18 cellular contexts compared by ENCODE assay signal in genomic region chr3:194379231-194379630, GRCh38. TPM values are rescaled to one million over a fixed set of nuclear protein-coding genes. Genes with fewer than 3 reads are reported as not detected.
DNase-seq lines count a peak whose midpoint lies in the region; ATAC-seq and TF ChIP-seq lines count a peak whose summit lies in the region.
"Had no signal": no experiment of that assay in that cellular context is flagged by ENCODE, and none has a peak within 500 bp of the region (broad histone marks: within the 10 kb centered on the region; RNA-seq: fewer than 3 reads in every experiment).

No MANE protein-coding gene starts in this region.

- no peaks in the 10 kb centered on the region for H3K9me3 Mint-ChIP-seq in naive thymus-derived CD4-positive, alpha-beta T cell
- H3K9me3 Mint-ChIP-seq: CD8-positive, alpha-beta memory T cell; HFFc6 had no signal

- H3K27me3 ChIP-seq in Peyer's patch = no peaks in the 10 kb centered on the region
- H3K27me3 ChIP-seq in spleen (replicated peaks in 1 of 7) = peaks cover 0 to 66% (median 0%) of the 10 kb centered on the region in 7 donors
- H3K27me3 ChIP-seq in naive thymus-derived CD4-positive, alpha-beta T cell (ENCODE audit: control insufficient read depth in 2 of 2, insufficient read depth in 2 of 2, low read length in 2 of 2) = no peaks in the 10 kb centered on the region
- H3K27me3 ChIP-seq: BLaER1 had no signal

- no peak for ATAC-seq in naive thymus-derived CD4-positive, alpha-beta T cell

- H3K27ac Mint-ChIP-seq in naive thymus-derived CD4-positive, alpha-beta T cell = peak overlapping the region in 1 of 9 donors; percentile 80
- H3K27ac Mint-ChIP-seq: CD8-positive, alpha-beta memory T cell; HFFc6 had no signal

- H3K27me3 Mint-ChIP-seq in naive thymus-derived CD4-positive, alpha-beta T cell = peaks cover 0 to 17% (median 4%) of the 10 kb centered on the region in 5 donors

- TF ChIP-seq CTCF in Peyer's patch (IDR thresholded peaks at IDR 0.05) (no peak), spleen (IDR thresholded peaks at IDR 0.05 in 8 of 11, conservative IDR thresholded peaks at IDR 0.05 in 3 of 11) (no peak)

- DNase-seq in NCI-H2107 treated with DMSO at 0.1 percent for 48 hours (lab: John Stamatoyannopoulos, UW; ENCODE audit: unreplicated experiment) = peak; percentile 61
- DNase-seq in NCI-H2107 (lab: John Stamatoyannopoulos, UW) = no peak
- DNase-seq in Peyer's patch = peak in 2 of 3 donors; percentile 3 to 7
- DNase-seq in mesenteric fat pad (ENCODE audit: low spot score) = peak; percentile 20
- DNase-seq in spleen = peak; percentile 33
- DNase-seq in EL = no peak
- DNase-seq in naive thymus-derived CD4-positive, alpha-beta T cell = no peak
- no peak for DNase-seq in NCI-H187 (lab: John Stamatoyannopoulos, UW)
- DNase-seq: 8988T; AML-193; Caco-2; CD8-positive, alpha-beta memory T cell; DND-41; GF-D8; HCEC 1CT; HFFc6 had no signal

- POLR2A ChIA-PET in naive thymus-derived CD4-positive, alpha-beta T cell (lab: Charles Lee) = no interaction called here

- H3K9me3 ChIP-seq in Peyer's patch = no peaks in the 10 kb centered on the region
- no peaks in the 10 kb centered on the region for H3K9me3 ChIP-seq in spleen
- no peaks in the 10 kb centered on the region for H3K9me3 ChIP-seq in naive thymus-derived CD4-positive, alpha-beta T cell (ENCODE audit: control insufficient read depth in 2 of 3, low read length in 3 of 3)
- H3K9me3 ChIP-seq: BLaER1, Caco-2 had no signal

- H3K4me3 ChIP-seq in Peyer's patch (no peak overlapping the region), spleen (no peak overlapping the region)
- H3K4me3 ChIP-seq in naive thymus-derived CD4-positive, alpha-beta T cell (ENCODE audit: low read length) = no peak overlapping the region
- H3K4me3 ChIP-seq: BLaER1 had no signal

- no peaks in the 10 kb centered on the region for H3K36me3 Mint-ChIP-seq in naive thymus-derived CD4-positive, alpha-beta T cell
- H3K36me3 Mint-ChIP-seq: CD8-positive, alpha-beta memory T cell had no signal

- no peak overlapping the region for H3K4me3 Mint-ChIP-seq in naive thymus-derived CD4-positive, alpha-beta T cell
- H3K4me3 Mint-ChIP-seq: CD8-positive, alpha-beta memory T cell; HFFc6 had no signal

- 89 to 97% (median 91%) methylated on average over 6 of the region's 6 CpGs for WGBS in spleen, 5 donors

- no peaks in the 10 kb centered on the region for H3K4me1 ChIP-seq in Peyer's patch
- peaks cover 0 to 4% (median 0%) of the 10 kb centered on the region in 6 donors for H3K4me1 ChIP-seq in spleen
- H3K4me1 ChIP-seq in naive thymus-derived CD4-positive, alpha-beta T cell (ENCODE audit: control insufficient read depth in 2 of 2, insufficient read depth in 2 of 2, low read length in 2 of 2) = no peaks in the 10 kb centered on the region
- H3K4me1 ChIP-seq: Caco-2 had no signal

- CTCF ChIA-PET in naive thymus-derived CD4-positive, alpha-beta T cell (lab: Charles Lee) = no interaction called here

- H3K36me3 ChIP-seq in Peyer's patch (no peaks in the 10 kb centered on the region), spleen (no peaks in the 10 kb centered on the region)
- no peaks in the 10 kb centered on the region for H3K36me3 ChIP-seq in naive thymus-derived CD4-positive, alpha-beta T cell (ENCODE audit: control insufficient read depth in 2 of 3, insufficient read depth in 3 of 3, low read length in 3 of 3)
- H3K36me3 ChIP-seq: BLaER1 had no signal

- no peak for TF ChIP-seq POLR2A in Peyer's patch (IDR thresholded peaks at IDR 0.05)
- no peak for TF ChIP-seq POLR2A in spleen (IDR thresholded peaks at IDR 0.05)

- H3K27ac ChIP-seq in Peyer's patch (no peak overlapping the region), spleen (no peak overlapping the region)
- H3K27ac ChIP-seq in naive thymus-derived CD4-positive, alpha-beta T cell (ENCODE audit: low read depth, low read length) = no peak overlapping the region
- H3K27ac ChIP-seq: BLaER1 had no signal

- H3K4me1 Mint-ChIP-seq in naive thymus-derived CD4-positive, alpha-beta T cell = peaks cover 0 to 4% (median 0%) of the 10 kb centered on the region in 7 donors
- H3K4me1 Mint-ChIP-seq: CD8-positive, alpha-beta memory T cell had no signal

- intact Hi-C loops in spleen (cut with DNase I; ENCODE audit: low total_unique reads) = no loop called here
- intact Hi-C loops in naive thymus-derived CD4-positive, alpha-beta T cell (cut with micrococcal nuclease) = no loop called here

RNA-seq across cellular contexts. Expression of gene LRRC15, which starts 9.7 kb away (rescaled TPM):
- under 1 TPM in 1 of 4 donors, not detected in 3; 0.28 TPM for total RNA-seq in Peyer's patch
- total RNA-seq in mesenteric fat pad = 0.35 TPM
- total RNA-seq in spleen = 1 to 10 TPM in 1 of 7 donors, under 1 TPM in 5, not detected in 1; 0.09 to 1.1 (median 0.40) TPM
- under 1 TPM; 0.24 to 0.54 (median 0.35) TPM for polyA plus RNA-seq in spleen
- not detected for total RNA-seq in naive thymus-derived CD4-positive, alpha-beta T cell
- not detected for polyA plus RNA-seq in naive thymus-derived CD4-positive, alpha-beta T cell
- total RNA-seq: CD8-positive, alpha-beta memory T cell had no signal
- polyA plus RNA-seq: CD8-positive, alpha-beta memory T cell had no signal

RNA-seq across cellular contexts. Expression of gene GP5, which starts 19.8 kb away (rescaled TPM):
- total RNA-seq in Peyer's patch (not detected), mesenteric fat pad (not detected), spleen (1 to 10 TPM in 3 of 7 donors, under 1 TPM in 4; 0.51 to 1.8 (median 0.79) TPM)
- polyA plus RNA-seq in spleen = under 1 TPM; 0.15 to 0.27 (median 0.16) TPM
- total RNA-seq in naive thymus-derived CD4-positive, alpha-beta T cell = 10 to 100 TPM in 2 of 5 experiments, 1 to 10 TPM in 3; 1.4 to 11.3 (median 9.6) TPM
- 1 to 10 TPM; 3.8 to 6.1 TPM for polyA plus RNA-seq in naive thymus-derived CD4-positive, alpha-beta T cell
- total RNA-seq: H4 had no signal

RNA-seq across cellular contexts. Expression of gene CPN2, which starts 28.1 kb away (rescaled TPM):
- total RNA-seq in Peyer's patch (not detected), mesenteric fat pad (0.16 TPM), spleen (1 to 10 TPM in 1 of 7 donors, under 1 TPM in 6; 0.26 to 4.4 (median 0.47) TPM)
- polyA plus RNA-seq in spleen = 1 to 10 TPM; 1.0 to 1.7 (median 1.2) TPM
- total RNA-seq in naive thymus-derived CD4-positive, alpha-beta T cell = not detected
- not detected for polyA plus RNA-seq in naive thymus-derived CD4-positive, alpha-beta T cell
- total RNA-seq: Caco-2; CD8-positive, alpha-beta memory T cell; H4 had no signal
- polyA plus RNA-seq: CD8-positive, alpha-beta memory T cell had no signal

Comparison
In these comparisons a context has a peak if more than half of its experiments do, and no peak if none do; other contexts are left out.
1. DNase-seq: peak in NCI-H2107 treated with DMSO at 0.1 percent for 48 hours (single experiment), Peyer's patch (2 of 3), mesenteric fat pad (single experiment) and spleen (single experiment); none in NCI-H2107 (single experiment), EL (single experiment), naive thymus-derived CD4-positive, alpha-beta T cell (0 of 9) and NCI-H187 (0 of 2).